36 cellular contexts compared by ENCODE assay signal in the genomic region with DNA sequence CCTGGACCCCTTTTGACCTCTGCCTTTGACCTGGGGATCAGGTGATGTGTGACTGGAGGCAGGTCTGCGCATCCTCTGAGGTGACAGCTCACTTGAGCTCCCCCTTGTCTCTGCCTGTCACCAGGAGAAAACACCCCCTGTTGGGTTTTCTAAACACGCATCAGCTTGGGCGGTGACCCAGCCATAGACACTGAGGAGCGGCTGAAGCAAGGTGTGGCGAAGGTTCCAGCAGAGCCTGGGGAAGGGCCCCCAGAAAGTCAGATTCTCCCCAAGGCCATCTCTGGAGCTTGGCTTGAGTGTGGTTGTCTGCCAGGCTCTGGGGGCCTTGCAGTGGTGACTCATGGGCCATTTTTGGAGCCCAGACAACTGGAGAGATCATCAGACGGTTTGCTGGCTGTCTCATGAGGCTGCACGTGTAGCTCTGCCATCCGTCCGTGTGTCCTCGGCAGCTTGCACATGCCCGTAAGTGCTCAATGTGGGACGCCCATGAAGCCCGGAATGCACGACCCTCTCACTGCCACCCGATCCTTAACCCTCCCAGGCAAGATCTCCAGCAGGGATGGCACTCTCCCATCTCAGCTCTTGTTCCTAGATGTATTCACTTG. TPM values are rescaled to one million over a fixed set of nuclear protein-coding genes. Genes with fewer than 3 reads are reported as not detected.
DNase-seq lines count a peak whose midpoint lies in the region; ATAC-seq, FAIRE-seq and TF ChIP-seq lines count a peak whose summit lies in the region.
"Had no signal": no experiment of that assay in that cellular context is flagged by ENCODE, and none has a peak within 500 bp of the region (broad histone marks: within the 10 kb centered on the region; RNA-seq: fewer than 3 reads in every experiment).

No MANE protein-coding gene starts in this region.

- H3K9me2 ChIP-seq in PC-3 (replicated peaks; ENCODE audit: low read length): no peaks in the 10 kb centered on the region

- no peak for FAIRE-seq in urothelium cell line (lab: Jason Lieb, UNC)
- FAIRE-seq: endometrium, GM12878, HepG2, RCC 7860, small intestine had no signal

- H3F3A ChIP-seq in PC-3 (ENCODE audit: low read length, unreplicated experiment): no peaks in the 10 kb centered on the region

- no peaks in the 10 kb centered on the region for H3K9me3 ChIP-seq in T-helper 17 cell (ENCODE audit: control insufficient read depth, low read length, poor library complexity, severe bottlenecking)
- H3K9me3 ChIP-seq in PC-3 (ENCODE audit: low read length): no peaks in the 10 kb centered on the region
- H3K9me3 ChIP-seq: adrenal gland, HAP-1, SJCRH30, testis had no signal

- ATAC-seq in left cardiac atrium (no peak), T-helper 17 cell (no peak), HG02852 (IDR thresholded peaks at IDR 0.05; ENCODE audit: unreplicated experiment) (no peak), GM18907 (IDR thresholded peaks at IDR 0.05; ENCODE audit: unreplicated experiment) (no peak), PC-3 (no peak)
- ATAC-seq: GM12878, HepG2, left colon, T-cell had no signal

- peaks cover 4% of the 10 kb centered on the region for H3K4me1 Mint-ChIP-seq in T-helper 17 cell

- H3K27me3 Mint-ChIP-seq in T-helper 17 cell: peaks cover 55% of the 10 kb centered on the region

- DNase-seq in cardiac septum (ENCODE audit: low spot score) (peak; percentile 74), left cardiac atrium (no peak), T-helper 17 cell (no peak), fibroblast of the aortic adventitia (ENCODE audit: low read depth) (peak; percentile 45), urothelium cell line (ENCODE audit: low spot score) (peak; percentile 55), PC-3 (no peak)
- DNase-seq: 8988T; activated CD4-positive, alpha-beta memory T cell treated with anti-CD3 and anti-CD28 coated beads for 36 hours; activated naive CD4-positive, alpha-beta T cell treated with anti-CD3 and anti-CD28 coated beads for 36 hours; dorsolateral prefrontal cortex; hypothalamus; Karpas-422; left colon; mammary epithelial cell; NCI-H1436; NCI-H748 treated with DMSO at 0.1 percent for 48 hours; small intestine; stimulated activated CD4-positive, alpha-beta T cell treated with anti-CD3 and anti-CD28 coated beads, Interleukin-1b, Interleukin-23, amount 100 ng/mL, for 48 hours; stimulated activated naive CD4-positive, alpha-beta T cell treated with Interleukin-2 at 50 U/mL for 16 hours; T-cell; testis had no signal

- no peaks in the 10 kb centered on the region for H4K20me1 ChIP-seq in PC-3 (ENCODE audit: low read length)

- POLR2A ChIA-PET in PC-3 (lab: Charles Lee; ENCODE audit: unreplicated experiment): no interaction called here

- H3K36me3 ChIP-seq in PC-3 (ENCODE audit: low read depth, low read length): no peaks in the 10 kb centered on the region
- H3K36me3 ChIP-seq: adrenal gland, HAP-1, SJCRH30 had no signal

- H3K4me1 ChIP-seq in PC-3 (ENCODE audit: insufficient read depth, low read length): 0 out of 2 replicates have a peak, but pooled peaks cover 3% of the 10 kb centered on the region
- H3K4me1 ChIP-seq: adrenal gland, parathyroid adenoma, testis had no signal

- no peak for TF ChIP-seq CTCF in fibroblast of the aortic adventitia (IDR thresholded peaks at IDR 0.05; ENCODE audit: insufficient read depth, low read length)
- no peak for TF ChIP-seq CTCF in PC-3 (conservative IDR thresholded peaks at IDR 0.05; ENCODE audit: low read depth, low read length)

- peaks cover 9% of the 10 kb centered on the region for H3K36me3 Mint-ChIP-seq in T-helper 17 cell (ENCODE audit: low read depth)
- H3K36me3 Mint-ChIP-seq: activated CD4-positive, alpha-beta memory T cell treated with anti-CD3 and anti-CD28 coated beads for 36 hours; brain; T-cell had no signal

- CTCF ChIA-PET in PC-3 (lab: Charles Lee): no interaction called here

- no peak overlapping the region for H3K9ac ChIP-seq in PC-3 (ENCODE audit: low read length)
- H3K9ac ChIP-seq: parathyroid adenoma had no signal

- no peaks in the 10 kb centered on the region for H3K79me2 ChIP-seq in PC-3 (ENCODE audit: low read length)
- H3K79me2 ChIP-seq: parathyroid adenoma had no signal

- no peak overlapping the region for H2AFZ ChIP-seq in PC-3 (ENCODE audit: low read length)
- H2AFZ ChIP-seq: parathyroid adenoma had no signal

- H3K27ac Mint-ChIP-seq in T-helper 17 cell: peak overlapping the region; percentile 39
- H3K27ac Mint-ChIP-seq: activated CD4-positive, alpha-beta memory T cell treated with anti-CD3 and anti-CD28 coated beads for 36 hours; activated naive CD4-positive, alpha-beta T cell treated with anti-CD3 and anti-CD28 coated beads for 36 hours; brain; T-cell had no signal

- H3K4me2 ChIP-seq in PC-3 (ENCODE audit: low read length): no peak overlapping the region

- intact Hi-C loops in cardiac septum (cut with DNase I): no loop called here
- intact Hi-C loops in left cardiac atrium (cut with DNase I): no loop called here
- intact Hi-C loops in PC-3 (cut with micrococcal nuclease): no loop called here

- H3K27ac ChIP-seq in PC-3 (ENCODE audit: low read length): no peak overlapping the region
- H3K27ac ChIP-seq: adrenal gland, dorsolateral prefrontal cortex, parathyroid adenoma, SJCRH30, testis had no signal

- BruUV-seq in PC-3 (replicated peaks; lab: Mats Ljungman, UMichigan): no TSS peak

- no peak overlapping the region for H3K4me3 Mint-ChIP-seq in T-helper 17 cell
- H3K4me3 Mint-ChIP-seq: activated CD4-positive, alpha-beta memory T cell treated with anti-CD3 and anti-CD28 coated beads for 36 hours; activated naive CD4-positive, alpha-beta T cell treated with anti-CD3 and anti-CD28 coated beads for 36 hours; brain; neural crest cell; T-cell had no signal

- no peaks in the 10 kb centered on the region for H3K27me3 ChIP-seq in PC-3 (ENCODE audit: low read length)
- H3K27me3 ChIP-seq: SJCRH30, testis had no signal

- H3K4me3 ChIP-seq in fibroblast of the aortic adventitia (ENCODE audit: low read depth, low read length) (no peak overlapping the region), PC-3 (ENCODE audit: low read length) (no peak overlapping the region)
- H3K4me3 ChIP-seq: adrenal gland, dorsolateral prefrontal cortex, GM12878, HAP-1, SJCRH30, testis had no signal

RNA-seq across cellular contexts. Expression of gene SIX3, which starts 29.4 kb away (rescaled TPM):
- total RNA-seq in cardiac septum (not detected), left cardiac atrium (not detected), T-helper 17 cell (not detected), fibroblast of the aortic adventitia (ENCODE audit: low replicate concordance) (not detected in 2 replicates), PC-3 (2014; rRNA removed) (0.07 TPM in 1 of 2 replicates, not detected in the other)
- total RNA-seq: activated CD4-positive, alpha-beta memory T cell treated with anti-CD3 and anti-CD28 coated beads for 36 hours; activated naive CD4-positive, alpha-beta T cell treated with anti-CD3 and anti-CD28 coated beads for 36 hours; adrenal gland; cerebellum; glomerular endothelial cell; HepG2; left colon; mammary epithelial cell; neural crest cell; ureter had no signal

RNA-seq across cellular contexts. Expression of gene SIX2, which starts 38.3 kb away (rescaled TPM):
- 0.89 TPM for total RNA-seq in cardiac septum
- total RNA-seq in left cardiac atrium: 1 to 10 TPM; 1.0 to 1.3 TPM
- not detected for total RNA-seq in T-helper 17 cell
- 2.9 and 8.3 TPM in 2 replicates for total RNA-seq in fibroblast of the aortic adventitia (ENCODE audit: low replicate concordance)
- 26.8 and 27.9 TPM in 2 replicates for total RNA-seq in PC-3 (2014; rRNA removed)
- total RNA-seq: activated CD4-positive, alpha-beta memory T cell treated with anti-CD3 and anti-CD28 coated beads for 36 hours; activated naive CD4-positive, alpha-beta T cell treated with anti-CD3 and anti-CD28 coated beads for 36 hours; GM12878; HepG2; left colon; mammary epithelial cell; T-cell had no signal

Comparison
In these comparisons a context has a peak if more than half of its experiments do, and no peak if none do; other contexts are left out.
1. DNase-seq: peak in cardiac septum (single experiment), fibroblast of the aortic adventitia (single experiment) and urothelium cell line (single experiment); none in left cardiac atrium (single experiment), T-helper 17 cell (0 of 3) and PC-3 (single experiment).